In genomic region chr18:2903006-2903405, GRCh38 we compare ENCODE assay signal across 11 cellular contexts. TPM values are rescaled to one million over a fixed set of nuclear protein-coding genes. Genes with fewer than 3 reads are reported as not detected.
DNase-seq lines count a peak whose midpoint lies in the region; ATAC-seq and TF ChIP-seq lines count a peak whose summit lies in the region.
"Had no signal": no experiment of that assay in that cellular context is flagged by ENCODE, and none has a peak within 500 bp of the region (broad histone marks: within the 10 kb centered on the region; RNA-seq: fewer than 3 reads in every experiment).

No MANE protein-coding gene starts in this region.

- H3K4me1 ChIP-seq in RWPE2 (ENCODE audit: insufficient read depth, poor library complexity, severe bottlenecking) = peaks cover 3% of the 10 kb centered on the region
- H3K4me1 ChIP-seq in parathyroid adenoma = peaks cover 66% of the 10 kb centered on the region

- no peak overlapping the region for H2AFZ ChIP-seq in parathyroid adenoma

- H3K27ac ChIP-seq in RWPE2 (ENCODE audit: poor library complexity, severe bottlenecking) (no peak overlapping the region), parathyroid adenoma (peak overlapping the region; percentile 99)

- no peaks in the 10 kb centered on the region for H3K9me3 ChIP-seq in RWPE2 (ENCODE audit: severe bottlenecking)
- no peaks in the 10 kb centered on the region for H3K9me3 ChIP-seq in parathyroid adenoma (ENCODE audit: control insufficient read depth, low read length)

- H3K79me2 ChIP-seq in parathyroid adenoma = peaks cover 47% of the 10 kb centered on the region

- H3K36me3 ChIP-seq in RWPE2 (ENCODE audit: low read depth) = no peaks in the 10 kb centered on the region
- no peaks in the 10 kb centered on the region for H3K36me3 ChIP-seq in parathyroid adenoma (ENCODE audit: control insufficient read depth, insufficient read depth, low read length)

- peak overlapping the region; percentile 53 for H3K4me2 ChIP-seq in parathyroid adenoma (ENCODE audit: low read length)

- DNase-seq in Caki2 (ENCODE audit: low read depth) (peak; percentile 35), RWPE2 (ENCODE audit: low spot score) (no peak), fibroblast of peridontal ligament (ENCODE audit: extremely low read depth) (peak; percentile 77), DMS114 treated with DMSO at 0.1 percent for 48 hours (lab: John Stamatoyannopoulos, UW; ENCODE audit: unreplicated experiment) (no peak)
- DNase-seq in stimulated activated CD4-positive, alpha-beta T cell treated with anti-CD3 and anti-CD28 coated beads, Interleukin-4, amount 100 ng/mL, for 1 hour = no peak
- DNase-seq: activated naive CD4-positive, alpha-beta T cell; CD8-positive, alpha-beta T cell; NCI-H748 treated with DMSO at 0.1 percent for 48 hours had no signal

- in situ Hi-C loops in Caki2 (cut with HindIII; ENCODE audit: low pct_unique_long_range_greater_than_20kb, low sequenced_read_pairs) = no loop called here

- H3K9ac ChIP-seq in parathyroid adenoma = peak overlapping the region; percentile 70

- ATAC-seq in RWPE2 (ENCODE audit: low read depth) (peak; percentile 35; the same call in 1 of the 3 replicates), GM21786 (IDR thresholded peaks at IDR 0.05; ENCODE audit: unreplicated experiment) (no peak), HG03460 (IDR thresholded peaks at IDR 0.05; ENCODE audit: unreplicated experiment) (no peak)
- ATAC-seq: CD8-positive, alpha-beta T cell had no signal

- TF ChIP-seq CTCF in RWPE2 (IDR thresholded peaks at IDR 0.05; ENCODE audit: poor library complexity, severe bottlenecking) (no peak), parathyroid adenoma (IDR thresholded peaks at IDR 0.05) (no peak)

- H3K27me3 ChIP-seq in RWPE2 (ENCODE audit: insufficient read depth, poor library complexity, severe bottlenecking) (peaks cover 9% of the 10 kb centered on the region), parathyroid adenoma (ENCODE audit: control insufficient read depth, insufficient read depth, low read length) (no peaks in the 10 kb centered on the region)

- no peak overlapping the region for H3K4me3 ChIP-seq in RWPE2 (ENCODE audit: severe bottlenecking)
- peak overlapping the region; percentile 9 for H3K4me3 ChIP-seq in parathyroid adenoma (ENCODE audit: low read depth, low read length)

RNA-seq across cellular contexts. Expression of gene EMILIN2, which starts 56.2 kb away (rescaled TPM):
- total RNA-seq in Caki2 (2014; rRNA removed; shearing (Covaris generic); ENCODE audit: low replicate concordance) = 5.8 and 27.3 TPM in 2 replicates

Comparison
In these comparisons a context has a peak if more than half of its experiments do, and no peak if none do; other contexts are left out.
1. DNase-seq: peak in Caki2 (single experiment) and fibroblast of peridontal ligament (single experiment); none in RWPE2 (single experiment), DMS114 treated with DMSO at 0.1 percent for 48 hours (single experiment) and stimulated activated CD4-positive, alpha-beta T cell treated with anti-CD3 and anti-CD28 coated beads, Interleukin-4, amount 100 ng/mL, for 1 hour (single experiment).